In genomic region chr5:124748687-124749594, GRCh38 we compare ENCODE assay signal across 8 cellular contexts. TPM values are rescaled to one million over a fixed set of nuclear protein-coding genes. Genes with fewer than 3 reads are reported as not detected.
A peak's percentile ranks its signal among the peaks of the same experiment; 100 is the strongest.
DNase-seq lines count a peak whose midpoint lies in the region; ATAC-seq, FAIRE-seq and TF ChIP-seq lines count a peak whose summit lies in the region.

No MANE protein-coding gene starts in this region.

- H3K36me3 ChIP-seq in GM12878 (ENCODE audit: control insufficient read depth in 2 of 2, insufficient read depth in 2 of 2, low read length in 1 of 2): no peaks in the 10 kb centered on the region

- no peaks in the 10 kb centered on the region for H3K9me3 Mint-ChIP-seq in progenitor cell of endocrine pancreas (ENCODE audit: low read depth)

- POLR2A ChIA-PET in GM12878 (lab: Charles Lee): interaction anchor here (0.5 to 3.0 kb wide), 20 partner anchors 10 to 1199 kb away, joined by 3 to 16 read pairs (median 4); no protein-coding TSS in a partner anchor

- H3K4me3 ChIP-seq in GM12878: peak overlapping the region; percentile 83

- H3K9ac ChIP-seq in GM12878 (ENCODE audit: control insufficient read depth, insufficient read depth, low read length): peak overlapping the region; percentile 93

- H3K4me3 Mint-ChIP-seq in progenitor cell of endocrine pancreas (ENCODE audit: low read depth): no peak overlapping the region

- intact Hi-C loops in GM12878 (cut with micrococcal nuclease; ENCODE audit: unreplicated experiment): loop anchor here (1.0 to 10.0 kb wide), 6 partner anchors 154 to 1074 kb away; no protein-coding TSS in a partner anchor

- H2AFZ ChIP-seq in GM12878 (ENCODE audit: control insufficient read depth, low read depth, low read length): peak overlapping the region; percentile 55

- peak; percentile 83 for ATAC-seq in GM19467 (IDR thresholded peaks at IDR 0.05; ENCODE audit: unreplicated experiment)
- ATAC-seq in HG03520 (IDR thresholded peaks at IDR 0.05; ENCODE audit: unreplicated experiment): peak; percentile 82
- peak; percentile 89 for ATAC-seq in GM12878

- TF ChIP-seq POLR2A in GM12878 (IDR thresholded peaks at IDR 0.05; ENCODE audit: low read depth, low read length): peak; percentile 48; the same call in 1 of the 2 replicates

- 0 out of 4 replicates have a peak, but pooled peaks cover 0 to 4% of the 10 kb centered on the region in 2 experiments for H3K27me3 ChIP-seq in GM12878 (replicated peaks in 1 of 2; ENCODE audit: control insufficient read depth in 2 of 2, insufficient read depth in 2 of 2, low read length in 1 of 2)

- RAD21 ChIA-PET in GM12878 (lab: Charles Lee; ENCODE audit: unreplicated experiment): interaction anchor here (0.6 to 6.3 kb wide), 40 partner anchors 8 to 1084 kb away, joined by 3 to 80 read pairs (median 4); no protein-coding TSS in a partner anchor

- no peak overlapping the region for H3K27ac Mint-ChIP-seq in progenitor cell of endocrine pancreas

- TF ChIP-seq CTCF in GM12878 (IDR thresholded peaks at IDR 0.05 in 2 of 3, conservative IDR thresholded peaks at IDR 0.05 in 1 of 3; ENCODE audit: control insufficient read depth in 2 of 3, extremely low read depth in 1 of 3, insufficient read depth in 1 of 3, low read depth in 3 of 3, low read length in 3 of 3) (no peak), progenitor cell of endocrine pancreas (IDR thresholded peaks at IDR 0.05; ENCODE audit: unreplicated experiment) (no peak)

- no peaks in the 10 kb centered on the region for H3K36me3 Mint-ChIP-seq in progenitor cell of endocrine pancreas (ENCODE audit: insufficient read depth)

- peak overlapping the region; percentile 94 for H3K27ac ChIP-seq in GM12878 (ENCODE audit: control insufficient read depth, insufficient read depth)

- H4K20me1 ChIP-seq in GM12878 (ENCODE audit: control insufficient read depth, insufficient read depth): no peaks in the 10 kb centered on the region

- peak; percentile 89 for FAIRE-seq in GM12878 (lab: Jason Lieb, UNC)

- no peak for TF ChIP-seq RAD21 in GM12878 (IDR thresholded peaks at IDR 0.05; ENCODE audit: insufficient read depth, low read depth, low read length)

- peaks cover 3% of the 10 kb centered on the region; the same call in 1 of the 2 replicates for H3K4me1 ChIP-seq in GM12878 (ENCODE audit: control insufficient read depth, insufficient read depth, low read length)

- no peaks in the 10 kb centered on the region for H3K9me3 ChIP-seq in GM12878 (replicated peaks; ENCODE audit: control insufficient read depth, insufficient read depth, low read length)

- WGBS in GM12878 (ENCODE audit: insufficient coverage, insufficient replicate concordance, low lambda C conversion rate, missing lambda C conversion rate): 1% methylated on average over 25 of the region's 25 CpGs

- H3K4me2 ChIP-seq in GM12878 (ENCODE audit: control insufficient read depth, insufficient read depth): peak overlapping the region; percentile 79

- SMC1A ChIA-PET in GM12878 (lab: Charles Lee; ENCODE audit: uncharacterized antibody, unreplicated experiment): interaction anchor here (0.8 to 5.0 kb wide), 50 partner anchors 9 to 555 kb away, joined by 3 to 65 read pairs (median 5); no protein-coding TSS in a partner anchor

- peaks cover 24% of the 10 kb centered on the region for H3K4me1 Mint-ChIP-seq in progenitor cell of endocrine pancreas (ENCODE audit: low read depth)

- TF ChIP-seq EP300 in GM12878 (IDR thresholded peaks at IDR 0.05; ENCODE audit: borderline replicate concordance in 1 of 2, control insufficient read depth in 1 of 2, low read depth in 2 of 2, low read length in 2 of 2): no peak

- CTCF ChIA-PET in GM12878 (lab: Yijun Ruan, JAX): interaction anchor here (0.9 to 2.4 kb wide), 14 partner anchors 11 to 395 kb away, joined by 3 to 12 read pairs (median 3); no protein-coding TSS in a partner anchor

- in situ Hi-C loops in GM12878 (cut with MboI): loop anchor here (5.0 kb wide), 1 partner anchor 163 kb away; no protein-coding TSS in a partner anchor

- H3K79me2 ChIP-seq in GM12878 (ENCODE audit: control insufficient read depth, insufficient read depth, low read length): peaks cover 27% of the 10 kb centered on the region

- DNase-seq in DMS53 (lab: John Stamatoyannopoulos, UW) (peak; percentile 98), NCI-H748 (lab: John Stamatoyannopoulos, UW; ENCODE audit: unreplicated experiment) (peak; percentile 99), GM12878 (ENCODE audit: low read depth, low spot score) (peak; percentile 86), hepatic stellate cell (ENCODE audit: low spot score) (peak; percentile 86), progenitor cell of endocrine pancreas (ENCODE audit: low spot score, unreplicated experiment) (peak; percentile 58), GF-D8 (lab: John Stamatoyannopoulos, UW) (no peak)

- H3K27me3 Mint-ChIP-seq in progenitor cell of endocrine pancreas: no peaks in the 10 kb centered on the region

- BruUV-seq in GM12878 (replicated peaks; lab: Mats Ljungman, UMichigan): TSS peak; percentile 97

TF ChIP-seq in GM12878, 131 proteins besides CTCF, POLR2A, EP300 and RAD21 (continues in another document):
- TF ChIP-seq SRF (IDR thresholded peaks at IDR 0.05; ENCODE audit: low read depth in 2 of 2, low read length in 2 of 2): no peak
- TF ChIP-seq FOS (IDR thresholded peaks at IDR 0.05; ENCODE audit: borderline replicate concordance, extremely low read depth, insufficient read length): peak; percentile 45
- no peak for TF ChIP-seq ATF7 (IDR thresholded peaks at IDR 0.05; ENCODE audit: low read depth)
- no peak for TF ChIP-seq MAX (IDR thresholded peaks at IDR 0.05; ENCODE audit: low read depth, low read length)
- 0 out of 2 replicates have a peak, but pooled peaks have one; percentile 26 for TF ChIP-seq NR2F1 (conservative IDR thresholded peaks at IDR 0.05)
- TF ChIP-seq MYC (IDR thresholded peaks at IDR 0.05; ENCODE audit: insufficient read depth, insufficient read length, insufficient replicate concordance, low read length, severe bottlenecking): no peak
- peak; percentile 19; the same call in 1 of the 2 replicates for TF ChIP-seq IKZF1 (conservative IDR thresholded peaks at IDR 0.05)
- TF ChIP-seq CHD1 (IDR thresholded peaks at IDR 0.05; ENCODE audit: low read depth, low read length): 0 out of 2 replicates have a peak, but pooled peaks have one; percentile 44
- TF ChIP-seq SMAD1 (IDR thresholded peaks at IDR 0.05; ENCODE audit: low read depth, partially characterized antibody): peak; percentile 13
- TF ChIP-seq PAX5 (IDR thresholded peaks at IDR 0.05; ENCODE audit: borderline replicate concordance, low read depth, low read length): no peak; the same call in 1 of the 2 replicates
- peak; percentile 18; the same call in 1 of the 2 replicates for TF ChIP-seq SMAD5 (IDR thresholded peaks at IDR 0.05; ENCODE audit: low read depth)
- TF ChIP-seq HDAC6 (IDR thresholded peaks at IDR 0.05; ENCODE audit: unreplicated experiment): no peak
- TF ChIP-seq YY1 (IDR thresholded peaks at IDR 0.05; ENCODE audit: low read depth, low read length): peak; percentile 34; the same call in 1 of the 2 replicates
- TF ChIP-seq CBX5 (IDR thresholded peaks at IDR 0.05; ENCODE audit: low read depth): peak; percentile 59; the same call in 1 of the 2 replicates
- TF ChIP-seq BHLHE40 (IDR thresholded peaks at IDR 0.05; ENCODE audit: borderline replicate concordance in 1 of 2, low read depth in 2 of 2, low read length in 1 of 2): 0 out of 4 replicates have a peak, but pooled peaks of 1 of the 2 experiments have one; percentile 3
- peak; percentile 55 for TF ChIP-seq MEF2B (IDR thresholded peaks at IDR 0.05; ENCODE audit: partially characterized antibody, poor library complexity, severe bottlenecking)
- peak; percentile 46 for TF ChIP-seq CREB1 (IDR thresholded peaks at IDR 0.05; ENCODE audit: low read depth)
- no peak for TF ChIP-seq ETV6 (conservative IDR thresholded peaks at IDR 0.05 in 1 of 2, IDR thresholded peaks at IDR 0.05 in 1 of 2; ENCODE audit: borderline replicate concordance in 1 of 2, low read depth in 1 of 2)
- peak; percentile 20; the same call in 1 of the 2 replicates for TF ChIP-seq ATF2 (IDR thresholded peaks at IDR 0.05; ENCODE audit: low read length)
- no peak for TF ChIP-seq BCL11A (IDR thresholded peaks at IDR 0.05; ENCODE audit: low read depth, low read length)

RNA-seq across cellular contexts. Expression of gene ZNF608, which starts 2.5 kb away (rescaled TPM):
- 55.7 and 55.8 TPM in 2 replicates for total RNA-seq in GM12878 (2013; cell fraction: nucleolus; rRNA removed)
- 0.73 and 0.76 TPM in 2 replicates for total RNA-seq in GM12878 (2014; rRNA removed)
- total RNA-seq in GM12878 (2014; rRNA removed; fragmentation: Illumina TruSeq; extraction: Trizol): 0.63 and 1.1 TPM in 2 replicates
- total RNA-seq in GM12878 (2021): 0.77 and 0.87 TPM in 2 replicates
- polyA plus RNA-seq in GM12878 (2011; ENCODE audit: low read depth): 8.3 TPM
- polyA plus RNA-seq in GM12878 (2011; rRNA removed): 6.7 and 7.2 TPM in 2 replicates
- 4.0 and 4.2 TPM in 2 replicates for polyA plus RNA-seq in GM12878 (2011; cell fraction: cytosol; rRNA removed)
- 7.8 and 8.9 TPM in 2 replicates for polyA plus RNA-seq in GM12878 (2011; cell fraction: nucleus; rRNA removed)
- 12.2 and 14.9 TPM in 2 replicates for polyA plus RNA-seq in GM12878 (2012)
- 0.62 and 0.84 TPM in 2 replicates for polyA plus RNA-seq in GM12878 (2014; fragmentation: Illumina TruSeq; extraction: Trizol)
- polyA plus RNA-seq in GM12878 (2014; fragmentation: Nextera tagmentation; extraction: Ambion mirVana): under 1 TPM; 0.19 to 0.31 TPM
- polyA plus RNA-seq in GM12878 (2014; rRNA removed): 0.60 and 0.65 TPM in 2 replicates
- polyA plus RNA-seq in GM12878 (2016; fragmentation: Nextera tagmentation; extraction: Ambion mirVana): under 1 TPM; 0.23 to 0.37 TPM
- 7.8 and 10.2 TPM in 2 replicates for polyA minus RNA-seq in GM12878 (2011; rRNA and poly(A)+ RNA removed)
- 4.9 and 5.3 TPM in 2 replicates for polyA minus RNA-seq in GM12878 (2011; cell fraction: cytosol; rRNA and poly(A)+ RNA removed)
- polyA minus RNA-seq in GM12878 (2011; cell fraction: nucleus; rRNA and poly(A)+ RNA removed): 7.6 and 11.6 TPM in 2 replicates
- total RNA-seq in progenitor cell of endocrine pancreas: 134 and 148 TPM in 2 replicates
